Comparison of ENCODE assay signal across 15 cellular contexts in genomic region chr22:32855023-32855756, GRCh38. TPM values are rescaled to one million over a fixed set of nuclear protein-coding genes. Genes with fewer than 3 reads are reported as not detected.
"Had no signal": no experiment of that assay in that cellular context is flagged by ENCODE, and none has a peak within 500 bp of the region (broad histone marks: within the 10 kb centered on the region; RNA-seq: fewer than 3 reads in every experiment).

No MANE protein-coding gene starts in this region.

- H2AFZ ChIP-seq: parathyroid adenoma had no signal

- H3K4me3 ChIP-seq: dorsolateral prefrontal cortex, upper lobe of right lung had no signal

- H3K27me3 ChIP-seq: dorsolateral prefrontal cortex, upper lobe of right lung had no signal

- H3K4me3 Mint-ChIP-seq: activated CD4-positive, alpha-beta memory T cell treated with anti-CD3 and anti-CD28 coated beads for 36 hours; activated CD8-positive, alpha-beta memory T cell treated with anti-CD3 and anti-CD28 coated beads, Interleukin-2, amount 10 ng/mL, durations not matched to agents 7 days and 5 days; activated naive CD4-positive, alpha-beta T cell treated with anti-CD3 and anti-CD28 coated beads, Interleukin-2, amount 10 ng/mL, durations not matched to agents 7 days and 5 days; activated T-cell treated with anti-CD3 and anti-CD28 coated beads, Interleukin-2, amount 50 U/mL, for 24 hours; endodermal cell; stimulated activated naive B cell treated with anti-CD40 and anti-IgM and Interleukin-4, amounts not matched to agents 10 μg/mL and 1 μg/mL and 100 μg/mL, for 72 hours had no signal

- H3K9me3 Mint-ChIP-seq: activated CD4-positive, alpha-beta memory T cell treated with anti-CD3 and anti-CD28 coated beads for 36 hours; activated naive CD4-positive, alpha-beta T cell treated with anti-CD3 and anti-CD28 coated beads, Interleukin-2, amount 10 ng/mL, durations not matched to agents 7 days and 5 days; activated T-cell treated with anti-CD3 and anti-CD28 coated beads, Interleukin-2, amount 50 U/mL, for 24 hours; endodermal cell; stimulated activated naive B cell treated with anti-CD40 and anti-IgM and Interleukin-4, amounts not matched to agents 10 μg/mL and 1 μg/mL and 100 μg/mL, for 72 hours had no signal

- H3K9ac ChIP-seq: parathyroid adenoma had no signal

- ATAC-seq: activated CD8-positive, alpha-beta memory T cell treated with anti-CD3 and anti-CD28 coated beads, Interleukin-2, amount 10 ng/mL, durations not matched to agents 7 days and 5 days; SK-N-SH treated with all-trans-retinoic acid at 6 μM for 48 hours; stimulated activated naive B cell treated with anti-CD40 and anti-IgM and Interleukin-4, amounts not matched to agents 10 μg/mL and 1 μg/mL and 100 μg/mL, for 72 hours; upper lobe of right lung had no signal

- H3K4me1 Mint-ChIP-seq: activated CD8-positive, alpha-beta memory T cell treated with anti-CD3 and anti-CD28 coated beads, Interleukin-2, amount 10 ng/mL, durations not matched to agents 7 days and 5 days; activated naive CD4-positive, alpha-beta T cell treated with anti-CD3 and anti-CD28 coated beads, Interleukin-2, amount 10 ng/mL, durations not matched to agents 7 days and 5 days; endodermal cell had no signal

- H3K27me3 Mint-ChIP-seq: activated CD4-positive, alpha-beta memory T cell treated with anti-CD3 and anti-CD28 coated beads for 36 hours; activated CD8-positive, alpha-beta memory T cell treated with anti-CD3 and anti-CD28 coated beads, Interleukin-2, amount 10 ng/mL, durations not matched to agents 7 days and 5 days; activated naive CD4-positive, alpha-beta T cell treated with anti-CD3 and anti-CD28 coated beads, Interleukin-2, amount 10 ng/mL, durations not matched to agents 7 days and 5 days had no signal

- H3K27ac ChIP-seq: parathyroid adenoma, VCaP had no signal

- DNase-seq: activated CD4-positive, alpha-beta memory T cell treated with anti-CD3 and anti-CD28 coated beads for 36 hours; activated CD8-positive, alpha-beta memory T cell treated with anti-CD3 and anti-CD28 coated beads, Interleukin-2, amount 10 ng/mL, durations not matched to agents 7 days and 5 days; activated naive CD4-positive, alpha-beta T cell treated with anti-CD3 and anti-CD28 coated beads, Interleukin-2, amount 10 ng/mL, durations not matched to agents 7 days and 5 days; activated T-cell treated with anti-CD3 and anti-CD28 coated beads, Interleukin-2, amount 50 U/mL, for 24 hours; dorsolateral prefrontal cortex; endodermal cell; stimulated activated CD4-positive, alpha-beta T cell treated with anti-CD3 and anti-CD28 coated beads, Interleukin-15, amount 100 ng/mL, for 24 hours; stimulated activated CD4-positive, alpha-beta T cell treated with anti-CD3 and anti-CD28 coated beads, Interleukin-4, amount 100 ng/mL, for 1 hour; stimulated activated naive B cell treated with anti-CD40 and anti-IgM and Interleukin-4, amounts not matched to agents 10 μg/mL and 1 μg/mL and 100 μg/mL, for 72 hours; T-helper 1 cell; T1000; upper lobe of right lung had no signal

- H3K36me3 Mint-ChIP-seq: activated CD4-positive, alpha-beta memory T cell treated with anti-CD3 and anti-CD28 coated beads for 36 hours; activated CD8-positive, alpha-beta memory T cell treated with anti-CD3 and anti-CD28 coated beads, Interleukin-2, amount 10 ng/mL, durations not matched to agents 7 days and 5 days; activated naive CD4-positive, alpha-beta T cell treated with anti-CD3 and anti-CD28 coated beads, Interleukin-2, amount 10 ng/mL, durations not matched to agents 7 days and 5 days had no signal

- H3K9me3 ChIP-seq: upper lobe of right lung had no signal

- H3K27ac Mint-ChIP-seq: activated CD4-positive, alpha-beta memory T cell treated with anti-CD3 and anti-CD28 coated beads for 36 hours; activated CD8-positive, alpha-beta memory T cell treated with anti-CD3 and anti-CD28 coated beads, Interleukin-2, amount 10 ng/mL, durations not matched to agents 7 days and 5 days; activated naive CD4-positive, alpha-beta T cell treated with anti-CD3 and anti-CD28 coated beads, Interleukin-2, amount 10 ng/mL, durations not matched to agents 7 days and 5 days; activated T-cell treated with anti-CD3 and anti-CD28 coated beads, Interleukin-2, amount 50 U/mL, for 24 hours; endodermal cell; stimulated activated naive B cell treated with anti-CD40 and anti-IgM and Interleukin-4, amounts not matched to agents 10 μg/mL and 1 μg/mL and 100 μg/mL, for 72 hours had no signal

RNA-seq across cellular contexts. Expression of gene TIMP3, which starts 53.7 kb away (rescaled TPM):
- total RNA-seq: activated CD4-positive, alpha-beta memory T cell treated with anti-CD3 and anti-CD28 coated beads for 36 hours; activated CD8-positive, alpha-beta memory T cell treated with anti-CD3 and anti-CD28 coated beads, Interleukin-2, amount 10 ng/mL, durations not matched to agents 7 days and 5 days had no signal
